ENCODE assay signal across 22 cellular contexts in the genomic region with DNA sequence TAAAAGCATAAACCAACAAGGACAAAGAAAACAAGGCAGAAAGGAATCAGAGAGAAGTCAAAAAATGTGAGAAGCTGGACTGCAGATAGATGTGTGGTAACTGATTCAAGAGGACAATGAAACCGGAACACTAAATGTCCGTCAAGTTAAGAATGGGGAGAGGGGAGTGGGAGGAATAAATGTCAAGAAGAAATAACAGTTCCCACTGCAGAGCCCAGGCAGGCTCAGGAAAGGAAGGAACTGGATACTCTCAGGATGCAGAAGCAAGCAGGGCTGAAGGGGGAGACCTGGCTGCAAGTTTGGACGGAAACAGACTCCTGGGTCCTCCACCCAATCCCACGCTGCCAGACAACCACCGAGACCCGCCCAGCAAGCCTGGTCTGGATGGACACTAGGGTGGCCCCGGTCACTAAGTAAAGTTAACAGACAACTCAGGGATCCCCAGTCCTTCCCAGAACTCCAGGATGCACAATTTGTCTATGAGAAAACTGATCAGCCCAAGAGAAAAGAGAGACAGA.
"Had no signal": no experiment of that assay in that cellular context is flagged by ENCODE, and none has a peak within 500 bp of the region (broad histone marks: within the 10 kb centered on the region; RNA-seq: fewer than 3 reads in every experiment).

No MANE protein-coding gene starts in this region.

- ATAC-seq: body of pancreas; stimulated activated naive B cell treated with anti-CD40 and anti-IgM and Interleukin-4, amounts not matched to agents 10 μg/mL and 1 μg/mL and 100 μg/mL, for 72 hours had no signal

- H3K27ac Mint-ChIP-seq: activated CD4-positive, alpha-beta memory T cell treated with anti-CD3 and anti-CD28 coated beads for 36 hours; activated naive CD8-positive, alpha-beta T cell treated with anti-CD3 and anti-CD28 coated beads for 36 hours; neural progenitor cell; stimulated activated naive B cell treated with anti-CD40 and anti-IgM and Interleukin-4, amounts not matched to agents 10 μg/mL and 1 μg/mL and 100 μg/mL, for 72 hours had no signal

- H3K9me3 ChIP-seq: adrenal gland, body of pancreas, esophagus muscularis mucosa, left ventricle myocardium inferior, right atrium auricular region, tibial nerve had no signal

- H3K4me3 ChIP-seq: adrenal gland, body of pancreas, esophagus muscularis mucosa, left ventricle myocardium inferior, neural progenitor cell, right atrium auricular region, smooth muscle cell, tibial nerve had no signal

- H3K27ac ChIP-seq: adrenal gland, body of pancreas, esophagus muscularis mucosa, left ventricle myocardium inferior, neural progenitor cell, right atrium auricular region, tibial nerve, VCaP had no signal

- H3K9ac ChIP-seq: neural progenitor cell had no signal

- H3K27me3 Mint-ChIP-seq: activated CD4-positive, alpha-beta memory T cell treated with anti-CD3 and anti-CD28 coated beads for 36 hours; activated naive CD8-positive, alpha-beta T cell treated with anti-CD3 and anti-CD28 coated beads for 36 hours; naive B cell; stimulated activated naive B cell treated with anti-CD40 and anti-IgM and Interleukin-4, amounts not matched to agents 10 μg/mL and 1 μg/mL and 100 μg/mL, for 72 hours had no signal

- H3K9me3 Mint-ChIP-seq: activated CD4-positive, alpha-beta memory T cell treated with anti-CD3 and anti-CD28 coated beads for 36 hours; activated naive CD8-positive, alpha-beta T cell treated with anti-CD3 and anti-CD28 coated beads for 36 hours; naive B cell; neural progenitor cell; stimulated activated naive B cell treated with anti-CD40 and anti-IgM and Interleukin-4, amounts not matched to agents 10 μg/mL and 1 μg/mL and 100 μg/mL, for 72 hours had no signal

- H3K4me3 Mint-ChIP-seq: activated CD4-positive, alpha-beta memory T cell treated with anti-CD3 and anti-CD28 coated beads for 36 hours; activated naive CD8-positive, alpha-beta T cell treated with anti-CD3 and anti-CD28 coated beads for 36 hours; neural progenitor cell; stimulated activated naive B cell treated with anti-CD40 and anti-IgM and Interleukin-4, amounts not matched to agents 10 μg/mL and 1 μg/mL and 100 μg/mL, for 72 hours had no signal

- H3K27me3 ChIP-seq: adrenal gland, body of pancreas, esophagus muscularis mucosa, neural progenitor cell, right atrium auricular region, tibial nerve had no signal

- DNase-seq: activated CD4-positive, alpha-beta memory T cell treated with anti-CD3 and anti-CD28 coated beads for 36 hours; activated CD4-positive, alpha-beta T cell treated with anti-CD3 and anti-CD28 coated beads for 48 hours; activated naive CD4-positive, alpha-beta T cell; activated naive CD8-positive, alpha-beta T cell treated with anti-CD3 and anti-CD28 coated beads for 36 hours; activated T-cell treated with anti-CD3 and anti-CD28 coated beads, Interleukin-2, amount 50 U/mL, for 48 hours; adrenal gland; aorta; body of pancreas; effector memory CD4-positive, alpha-beta T cell; kidney glomerular epithelial cell; left ventricle myocardium inferior; naive B cell; stimulated activated CD4-positive, alpha-beta T cell treated with anti-CD3 and anti-CD28 coated beads, Interleukin-1b, Interleukin-23, amount 100 ng/mL, for 48 hours; stimulated activated CD4-positive, alpha-beta T cell treated with anti-CD3 and anti-CD28 coated beads, Interleukin-4, amount 100 ng/mL, for 4 hours; stimulated activated CD8-positive, alpha-beta memory T cell treated with anti-CD3 and anti-CD28 coated beads, Interleukin-4, amount 100 ng/mL, for 48 hours; stimulated activated naive B cell treated with anti-CD40 and anti-IgM and Interleukin-4, amounts not matched to agents 10 μg/mL and 1 μg/mL and 100 μg/mL, for 72 hours had no signal
